Comparison of ENCODE assay signal across 8 cellular contexts in genomic region chr21:34885636-34886553, GRCh38.
A peak's percentile ranks its signal among the peaks of the same experiment; 100 is the strongest.
DNase-seq lines count a peak whose midpoint lies in the region; ATAC-seq and TF ChIP-seq lines count a peak whose summit lies in the region.

No MANE protein-coding gene starts in this region.

- in situ Hi-C loops in transverse colon (cut with MboI; ENCODE audit: low pct_ligation_motif_present in 1 of 4, low pct_unique_long_range_greater_than_20kb in 1 of 4, low sequenced_read_pairs in 3 of 4): loop anchor here in 3 of 4 donors (10.0 to 25.0 kb wide), 4 partner anchors 141 to 1051 kb away; no protein-coding TSS in a partner anchor

- H3K27ac ChIP-seq in CD4-positive, CD25-positive, alpha-beta regulatory T cell (ENCODE audit: insufficient read depth, low read length, poor library complexity, severe bottlenecking): peak overlapping the region; percentile 67
- H3K27ac ChIP-seq in KMS-11 (no peak overlapping the region), ascending aorta (peak overlapping the region; percentile 81 to 86), right lobe of liver (peak overlapping the region; percentile 25 to 73 (median 72)), transverse colon (peak overlapping the region; percentile 95 to 99 (median 97))

- H3K4me3 Mint-ChIP-seq in CD4-positive, CD25-positive, alpha-beta regulatory T cell: peak overlapping the region; percentile 93 to 99 (median 93)

- peaks cover 0 to 1% (median 0%) of the 10 kb centered on the region in 7 donors for H3K9me3 Mint-ChIP-seq in CD4-positive, CD25-positive, alpha-beta regulatory T cell

- H2AFZ ChIP-seq in KMS-11 (ENCODE audit: low read depth): peak overlapping the region; percentile 46

- H4K20me1 ChIP-seq in KMS-11 (ENCODE audit: insufficient read depth): no peaks in the 10 kb centered on the region

- H3K9ac ChIP-seq in KMS-11: peak overlapping the region; percentile 55; the same call in 1 of the 2 replicates

- peak overlapping the region; percentile 63 to 86 (median 79) for H3K27ac Mint-ChIP-seq in CD4-positive, CD25-positive, alpha-beta regulatory T cell

- H3K4me2 ChIP-seq in KMS-11: peak overlapping the region; percentile 79

- H3K36me3 Mint-ChIP-seq in CD4-positive, CD25-positive, alpha-beta regulatory T cell: peaks cover 8% of the 10 kb centered on the region

- ATAC-seq in CD4-positive, CD25-positive, alpha-beta regulatory T cell (ENCODE audit: low read depth in 2 of 2): no peak
- ATAC-seq in right lobe of liver: no peak

- TF ChIP-seq POLR2A in right lobe of liver (IDR thresholded peaks at IDR 0.05): no peak
- peak; percentile 66 for TF ChIP-seq POLR2A in transverse colon (IDR thresholded peaks at IDR 0.05)

- no peak for TF ChIP-seq EP300 in transverse colon (IDR thresholded peaks at IDR 0.05; ENCODE audit: low read depth)

- H3K4me3 ChIP-seq in CD4-positive, CD25-positive, alpha-beta regulatory T cell (ENCODE audit: low read depth, low read length): peak overlapping the region; percentile 85
- H3K4me3 ChIP-seq in KMS-11 (IDR thresholded peaks at IDR 0.05; ENCODE audit: insufficient read depth, low read depth, low read length): no peak overlapping the region
- H3K4me3 ChIP-seq in ascending aorta: peak overlapping the region; percentile 77 to 85
- peak overlapping the region; percentile 60 to 75 (median 72) for H3K4me3 ChIP-seq in right lobe of liver
- H3K4me3 ChIP-seq in transverse colon: peak overlapping the region; percentile 27 to 86 (median 74)

- H3K36me3 ChIP-seq in CD4-positive, CD25-positive, alpha-beta regulatory T cell (ENCODE audit: control insufficient read depth, insufficient read depth, low read length): peaks cover 2% of the 10 kb centered on the region
- no peaks in the 10 kb centered on the region for H3K36me3 ChIP-seq in KMS-11 (ENCODE audit: insufficient read depth)
- no peaks in the 10 kb centered on the region for H3K36me3 ChIP-seq in ascending aorta
- H3K36me3 ChIP-seq in right lobe of liver: no peaks in the 10 kb centered on the region
- H3K36me3 ChIP-seq in transverse colon: no peaks in the 10 kb centered on the region

- H3K27me3 Mint-ChIP-seq in CD4-positive, CD25-positive, alpha-beta regulatory T cell: peaks cover 4% of the 10 kb centered on the region

- peaks cover 30 to 61% (median 47%) of the 10 kb centered on the region in 4 donors for H3K4me1 Mint-ChIP-seq in CD4-positive, CD25-positive, alpha-beta regulatory T cell

- intact Hi-C loops in ascending aorta (cut with DNase I): loop anchor here (5.0 to 10.0 kb wide), 7 partner anchors 79 to 1436 kb away; partner anchors contain the start of genes MORC3 and SETD4
- intact Hi-C loops in right lobe of liver (cut with DNase I): loop anchor here in 1 of 2 donors (5.0 kb wide), 1 partner anchor 89 kb away; no protein-coding TSS in a partner anchor
- intact Hi-C loops in transverse colon (cut with DNase I; ENCODE audit: low total_unique reads): loop anchor here (10.0 kb wide), 2 partner anchors 91 to 141 kb away; no protein-coding TSS in a partner anchor

- peak in 2 of 3 donors; percentile 39 to 54 for DNase-seq in CD4-positive, CD25-positive, alpha-beta regulatory T cell
- DNase-seq in ascending aorta (ENCODE audit: low spot score in 2 of 2): no peak
- DNase-seq in right lobe of liver: peak in 1 of 3 donors; percentile 33
- peak; percentile 72 for DNase-seq in transverse colon
- DNase-seq in COR-L47 (lab: John Stamatoyannopoulos, UW): no peak
- no peak for DNase-seq in cerebellar nuclear complex (lab: John Stamatoyannopoulos, UW)
- DNase-seq in activated CD4-positive, CD25-positive, alpha-beta regulatory T cell (lab: John Stamatoyannopoulos, UW): no peak

- H3K4me1 ChIP-seq in CD4-positive, CD25-positive, alpha-beta regulatory T cell (ENCODE audit: control insufficient read depth, insufficient read depth, low read length, poor library complexity, severe bottlenecking): peaks cover 70% of the 10 kb centered on the region
- H3K4me1 ChIP-seq in KMS-11 (ENCODE audit: low read depth, poor library complexity, severe bottlenecking) (peaks cover 22% of the 10 kb centered on the region), ascending aorta (peaks cover 4 to 23% of the 10 kb centered on the region in 2 donors), right lobe of liver (peaks cover 0 to 15% (median 0%) of the 10 kb centered on the region in 4 donors), transverse colon (peaks cover 0 to 55% (median 25%) of the 10 kb centered on the region in 4 donors)

- peaks cover 4% of the 10 kb centered on the region; the same call in 1 of the 2 replicates for H3K79me2 ChIP-seq in KMS-11 (ENCODE audit: insufficient read depth, low read depth)

- H3K27me3 ChIP-seq in CD4-positive, CD25-positive, alpha-beta regulatory T cell (ENCODE audit: control insufficient read depth, insufficient read depth, low read length): no peaks in the 10 kb centered on the region
- H3K27me3 ChIP-seq in KMS-11 (ENCODE audit: insufficient read depth, low read depth) (peaks cover 22% of the 10 kb centered on the region), ascending aorta (no peaks in the 10 kb centered on the region), right lobe of liver (peaks cover 0 to 7% of the 10 kb centered on the region in 2 donors), transverse colon (peaks cover 23% of the 10 kb centered on the region)

- H3K9me3 ChIP-seq in CD4-positive, CD25-positive, alpha-beta regulatory T cell (ENCODE audit: control insufficient read depth in 2 of 2, low read length in 2 of 2): no peaks in the 10 kb centered on the region
- H3K9me3 ChIP-seq in ascending aorta (no peaks in the 10 kb centered on the region), right lobe of liver (no peaks in the 10 kb centered on the region), transverse colon (no peaks in the 10 kb centered on the region)

- TF ChIP-seq CTCF in KMS-11 (conservative IDR thresholded peaks at IDR 0.05; ENCODE audit: low read depth, low read length) (no peak), ascending aorta (IDR thresholded peaks at IDR 0.05) (no peak), right lobe of liver (IDR thresholded peaks at IDR 0.05) (peak in 1 of 4 donors; percentile 6), transverse colon (IDR thresholded peaks at IDR 0.05) (no peak)

- WGBS in right lobe of liver (ENCODE audit: insufficient coverage, low coverage, low lambda C conversion rate, missing lambda C conversion rate): 9% methylated on average over 25 of the region's 29 CpGs
- WGBS in transverse colon (ENCODE audit: low coverage in 1 of 2), 2 donors: 20 to 21% methylated on average over 8 to 29 of the region's 29 CpGs

Comparison
In these comparisons a context has a peak if more than half of its experiments do, and no peak if none do; other contexts are left out.
1. DNase-seq: peak in CD4-positive, CD25-positive, alpha-beta regulatory T cell (2 of 3) and transverse colon (single experiment); none in ascending aorta (0 of 2), COR-L47 (single experiment), cerebellar nuclear complex (0 of 2) and activated CD4-positive, CD25-positive, alpha-beta regulatory T cell (0 of 4).